ENCODE assay signal across 8 cellular contexts in the genomic region with DNA sequence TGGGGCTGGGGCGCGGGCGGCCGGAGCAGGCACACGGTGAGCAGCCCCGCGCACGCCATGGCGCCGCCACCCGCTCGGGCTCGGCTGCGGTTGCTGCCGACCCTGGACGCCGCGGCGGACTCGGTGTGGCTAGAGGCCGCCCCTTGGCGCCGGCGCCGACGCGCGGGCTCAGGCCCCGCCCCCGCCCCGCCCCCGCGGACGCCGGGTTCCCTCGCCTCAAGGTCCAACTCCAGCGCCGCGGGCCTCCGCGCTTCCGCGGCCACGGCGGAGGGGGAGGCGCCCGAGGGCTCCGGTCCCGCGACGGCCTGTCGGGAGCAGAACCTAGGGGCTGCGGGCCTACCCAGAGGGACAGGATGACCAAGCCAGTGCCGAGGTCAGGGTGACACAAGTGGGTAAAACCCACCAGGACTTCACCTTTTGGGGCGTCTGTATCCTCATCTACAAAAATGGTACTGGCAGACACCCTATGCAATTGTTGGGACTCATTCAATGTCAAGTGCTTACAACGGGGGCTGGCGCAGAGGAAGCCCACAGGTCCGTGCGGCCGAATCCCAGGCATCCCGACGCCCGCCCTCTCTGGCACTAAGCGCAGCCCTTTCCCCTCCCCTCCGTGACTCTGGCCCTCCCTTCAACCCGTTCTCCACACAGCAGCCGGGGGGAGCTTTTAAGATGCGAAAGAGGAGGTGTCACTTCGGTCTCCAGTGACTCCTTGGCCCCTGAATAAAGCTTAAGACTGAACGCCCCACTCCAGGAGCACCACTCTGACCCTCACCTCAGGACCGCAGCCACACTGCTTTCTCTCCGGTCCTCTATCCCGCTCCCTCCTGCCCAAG. TPM values are rescaled to one million over a fixed set of nuclear protein-coding genes. Genes with fewer than 3 reads are reported as not detected.
DNase-seq lines count a peak whose midpoint lies in the region; ATAC-seq and TF ChIP-seq lines count a peak whose summit lies in the region.

Gene NECAB3, minus strand, starts transcription at position 135 of the 833 bp plus-strand sequence. Its CDS starts 76 bp downstream, at position 59.

- peaks cover 23% of the 10 kb centered on the region for H3K4me1 Mint-ChIP-seq in stimulated activated naive CD8-positive, alpha-beta T cell treated with anti-CD3 and anti-CD28 coated beads, Interleukin-15, Interleukin-2, amounts not matched to agents 100 ng/mL and 50 ng/mL, for 24 hours (ENCODE audit: low read depth)

- DNase-seq in AG08395 (ENCODE audit: low spot score) (peak; percentile 91), NOMO-1 treated with dmso at 0.1 percent for 144 hours (lab: John Stamatoyannopoulos, UW; ENCODE audit: unreplicated experiment) (peak; percentile 27), erythroblast (lab: John Stamatoyannopoulos, UW) (peak; percentile 79 to 88)
- DNase-seq in activated T-cell treated with anti-CD3 and anti-CD28 coated beads, Interleukin-2, amount 50 U/mL, for 1 hour: peak; percentile 71

- peaks cover 29% of the 10 kb centered on the region for H3K4me1 ChIP-seq in mononuclear cell (ENCODE audit: insufficient read depth, low read length)

- H3K27me3 Mint-ChIP-seq in stimulated activated naive CD8-positive, alpha-beta T cell treated with anti-CD3 and anti-CD28 coated beads, Interleukin-15, Interleukin-2, amounts not matched to agents 100 ng/mL and 50 ng/mL, for 24 hours: no peaks in the 10 kb centered on the region

- peak within 1 kb of the TSS; percentile 86 for H3K27ac Mint-ChIP-seq in stimulated activated naive CD8-positive, alpha-beta T cell treated with anti-CD3 and anti-CD28 coated beads, Interleukin-15, Interleukin-2, amounts not matched to agents 100 ng/mL and 50 ng/mL, for 24 hours

- ATAC-seq in HG03439 (IDR thresholded peaks at IDR 0.05; ENCODE audit: unreplicated experiment): peak; percentile 56

- no peaks in the 10 kb centered on the region for H3K9me3 ChIP-seq in mononuclear cell (ENCODE audit: low read depth, low read length)

- H3K36me3 Mint-ChIP-seq in stimulated activated naive CD8-positive, alpha-beta T cell treated with anti-CD3 and anti-CD28 coated beads, Interleukin-15, Interleukin-2, amounts not matched to agents 100 ng/mL and 50 ng/mL, for 24 hours (ENCODE audit: low read depth): peaks cover 24% of the 10 kb centered on the region

- peak within 1 kb of the TSS; percentile 90 for H3K4me3 Mint-ChIP-seq in stimulated activated naive CD8-positive, alpha-beta T cell treated with anti-CD3 and anti-CD28 coated beads, Interleukin-15, Interleukin-2, amounts not matched to agents 100 ng/mL and 50 ng/mL, for 24 hours

- TF ChIP-seq POLR2A in GM18526 (IDR thresholded peaks at IDR 0.05; ENCODE audit: extremely low read depth, insufficient read length): peak; percentile 42
- TF ChIP-seq POLR2A in erythroblast (IDR thresholded peaks at IDR 0.05; ENCODE audit: low read length): peak; percentile 29

- no peaks in the 10 kb centered on the region for H3K9me3 Mint-ChIP-seq in stimulated activated naive CD8-positive, alpha-beta T cell treated with anti-CD3 and anti-CD28 coated beads, Interleukin-15, Interleukin-2, amounts not matched to agents 100 ng/mL and 50 ng/mL, for 24 hours

- peak within 1 kb of the TSS; percentile 38 for H3K4me3 ChIP-seq in mononuclear cell (ENCODE audit: low read length)

- H3K27me3 ChIP-seq in mononuclear cell (ENCODE audit: insufficient read depth, low read length): no peaks in the 10 kb centered on the region

RNA-seq across cellular contexts. Expression of gene NECAB3, which starts in this region (rescaled TPM):
- 4.6 TPM for total RNA-seq in mononuclear cell

Comparison
In these comparisons a context has a peak if more than half of its experiments do, and no peak if none do; other contexts are left out.
1. Peak in every context shown above with its lines: DNase-seq, ATAC-seq and H3K4me3 ChIP-seq.
2. DNase-seq: peak in every context shown above with its lines; median percentile 91 in AG08395; 84 in erythroblast; 71 in activated T-cell treated with anti-CD3 and anti-CD28 coated beads, Interleukin-2, amount 50 U/mL, for 1 hour; 27 in NOMO-1 treated with dmso at 0.1 percent for 144 hours.